In the genomic region with DNA sequence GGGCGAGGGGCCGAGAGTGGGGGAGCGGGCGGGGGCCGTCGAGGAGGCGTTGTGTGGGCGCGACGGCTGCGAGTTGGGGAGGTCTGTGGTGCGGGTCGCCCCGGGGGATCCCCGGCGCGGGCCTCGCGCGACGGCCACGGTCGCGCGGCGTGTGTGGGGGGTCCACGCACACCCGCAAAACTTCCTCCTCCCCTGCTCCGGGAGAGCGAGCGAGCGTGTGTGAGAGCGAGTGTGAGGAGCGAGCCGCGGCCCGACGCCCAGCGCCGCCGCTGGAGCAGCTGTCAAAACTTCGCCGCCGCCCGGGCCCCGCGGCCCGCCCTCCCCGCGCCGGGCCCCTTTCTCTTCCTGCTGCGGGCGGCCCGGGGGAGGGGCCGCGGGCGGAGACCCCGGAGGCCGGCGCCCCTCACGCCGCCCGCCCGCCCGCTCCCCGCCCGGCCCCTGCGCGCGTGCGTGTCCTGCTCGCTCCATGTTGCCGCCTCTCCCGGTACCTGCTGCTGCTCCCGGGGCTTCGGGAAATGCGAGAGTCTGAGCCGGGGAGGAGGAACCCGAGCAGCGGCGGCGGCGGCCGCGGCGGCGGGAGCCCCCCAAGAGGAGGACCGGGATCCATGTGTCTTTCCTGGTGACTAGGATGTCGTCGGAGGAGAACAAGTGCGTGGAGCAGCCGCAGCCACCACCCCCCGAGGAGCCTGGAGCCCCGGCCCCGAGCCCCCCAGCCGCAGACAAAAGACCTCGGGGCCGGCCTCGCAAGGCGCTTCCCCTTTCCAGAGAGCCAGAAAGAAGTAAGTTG, we compare ENCODE assay signal across 1 cellular context.
TF ChIP-seq lines count a peak whose summit lies in the region.

No MANE protein-coding gene starts in this region.

TF ChIP-seq in K562, 482 proteins besides CTCF, POLR2A, EP300 and RAD21 (continued from another document and continues in another):
- TF ChIP-seq GTF2E2 (tag; IDR thresholded peaks at IDR 0.05) (peak; percentile 79; the same call in 1 of the 2 replicates), CREM (IDR thresholded peaks at IDR 0.05; ENCODE audit: low read depth) (no peak), NR4A1 (CRISPR knock-in tag; IDR thresholded peaks at IDR 0.05) (peak; percentile 54), NR4A1 (tag; IDR thresholded peaks at IDR 0.05) (no peak), HMGN3 (IDR thresholded peaks at IDR 0.05; ENCODE audit: borderline replicate concordance, extremely low read depth, insufficient read length, low read depth, low read length) (no peak), ZNF668 (CRISPR knock-in tag; IDR thresholded peaks at IDR 0.05) (no peak), RBFOX2 (IDR thresholded peaks at IDR 0.05; ENCODE audit: low read depth, low read length) (peak; percentile 87), MYC (IDR thresholded peaks at IDR 0.05; ENCODE audit: low read depth, low read length) (peak; percentile 4), MYC (CRISPR knock-in tag; IDR thresholded peaks at IDR 0.05; ENCODE audit: borderline replicate concordance, low read depth) (no peak), PRMT5 (CRISPR knock-in tag; IDR thresholded peaks at IDR 0.05) (0 out of 2 replicates have a peak, but pooled peaks have one; percentile 47), TAL1 (IDR thresholded peaks at IDR 0.05) (no peak), TEAD4 (IDR thresholded peaks at IDR 0.05; ENCODE audit: low read length) (no peak), TEAD4 (CRISPR knock-in tag; IDR thresholded peaks at IDR 0.05; ENCODE audit: borderline replicate concordance) (no peak), CHD1 (IDR thresholded peaks at IDR 0.05; ENCODE audit: low read length) (peak; percentile 76), BCL6 (CRISPR knock-in tag; IDR thresholded peaks at IDR 0.05) (no peak), SUPT5H (IDR thresholded peaks at IDR 0.05) (peak; percentile 60; the same call in 1 of the 2 replicates), ZKSCAN8 (CRISPR knock-in tag; IDR thresholded peaks at IDR 0.05) (no peak), ZNF212 (CRISPR knock-in tag; IDR thresholded peaks at IDR 0.05) (0 out of 2 replicates have a peak, but pooled peaks have one; percentile 77), CBX5 (IDR thresholded peaks at IDR 0.05; ENCODE audit: borderline replicate concordance, low read depth) (no peak), ZNF165 (CRISPR knock-in tag; IDR thresholded peaks at IDR 0.05; ENCODE audit: borderline replicate concordance) (0 out of 2 replicates have a peak, but pooled peaks have one; percentile 22), SIN3A (IDR thresholded peaks at IDR 0.05; ENCODE audit: borderline replicate concordance in 2 of 2, control insufficient read depth in 1 of 2, low read depth in 2 of 2, low read length in 2 of 2) (peak; percentile 73 to 91; a peak in 3 of 4 replicates), PHTF2 (CRISPR knock-in tag; IDR thresholded peaks at IDR 0.05) (no peak), KDM5B (IDR thresholded peaks at IDR 0.05; ENCODE audit: insufficient replicate concordance, low read depth, low read length) (peak; percentile 62), RBM22 (IDR thresholded peaks at IDR 0.05; ENCODE audit: low read depth, low read length, poor library complexity, severe bottlenecking) (no peak), ELF1 (tag; IDR thresholded peaks at IDR 0.05) (peak; percentile 50), HDAC1 (IDR thresholded peaks at IDR 0.05) (peak in 1 of 2 experiments; percentile 46; a peak in 1 of 4 replicates), CXXC5 (CRISPR knock-in tag; IDR thresholded peaks at IDR 0.05) (peak; percentile 86), THRAP3 (IDR thresholded peaks at IDR 0.05; ENCODE audit: borderline replicate concordance) (no peak), LEF1 (IDR thresholded peaks at IDR 0.05) (no peak), FUS (optimal IDR thresholded peaks at IDR 0.05; ENCODE audit: low read depth, low read length) (peak; percentile 27), ZSCAN32 (CRISPR knock-in tag; IDR thresholded peaks at IDR 0.05) (peak; percentile 72)
- TF ChIP-seq, protein P1, sequence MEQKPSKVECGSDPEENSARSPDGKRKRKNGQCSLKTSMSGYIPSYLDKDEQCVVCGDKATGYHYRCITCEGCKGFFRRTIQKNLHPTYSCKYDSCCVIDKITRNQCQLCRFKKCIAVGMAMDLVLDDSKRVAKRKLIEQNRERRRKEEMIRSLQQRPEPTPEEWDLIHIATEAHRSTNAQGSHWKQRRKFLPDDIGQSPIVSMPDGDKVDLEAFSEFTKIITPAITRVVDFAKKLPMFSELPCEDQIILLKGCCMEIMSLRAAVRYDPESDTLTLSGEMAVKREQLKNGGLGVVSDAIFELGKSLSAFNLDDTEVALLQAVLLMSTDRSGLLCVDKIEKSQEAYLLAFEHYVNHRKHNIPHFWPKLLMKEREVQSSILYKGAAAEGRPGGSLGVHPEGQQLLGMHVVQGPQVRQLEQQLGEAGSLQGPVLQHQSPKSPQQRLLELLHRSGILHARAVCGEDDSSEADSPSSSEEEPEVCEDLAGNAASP (IDR thresholded peaks at IDR 0.05) = no peak
- TF ChIP-seq, protein P2, sequence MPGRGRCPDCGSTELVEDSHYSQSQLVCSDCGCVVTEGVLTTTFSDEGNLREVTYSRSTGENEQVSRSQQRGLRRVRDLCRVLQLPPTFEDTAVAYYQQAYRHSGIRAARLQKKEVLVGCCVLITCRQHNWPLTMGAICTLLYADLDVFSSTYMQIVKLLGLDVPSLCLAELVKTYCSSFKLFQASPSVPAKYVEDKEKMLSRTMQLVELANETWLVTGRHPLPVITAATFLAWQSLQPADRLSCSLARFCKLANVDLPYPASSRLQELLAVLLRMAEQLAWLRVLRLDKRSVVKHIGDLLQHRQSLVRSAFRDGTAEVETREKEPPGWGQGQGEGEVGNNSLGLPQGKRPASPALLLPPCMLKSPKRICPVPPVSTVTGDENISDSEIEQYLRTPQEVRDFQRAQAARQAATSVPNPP (IDR thresholded peaks at IDR 0.05; ENCODE audit: borderline replicate concordance, insufficient read depth, insufficient read length) = no peak
- TF ChIP-seq, protein P3, sequence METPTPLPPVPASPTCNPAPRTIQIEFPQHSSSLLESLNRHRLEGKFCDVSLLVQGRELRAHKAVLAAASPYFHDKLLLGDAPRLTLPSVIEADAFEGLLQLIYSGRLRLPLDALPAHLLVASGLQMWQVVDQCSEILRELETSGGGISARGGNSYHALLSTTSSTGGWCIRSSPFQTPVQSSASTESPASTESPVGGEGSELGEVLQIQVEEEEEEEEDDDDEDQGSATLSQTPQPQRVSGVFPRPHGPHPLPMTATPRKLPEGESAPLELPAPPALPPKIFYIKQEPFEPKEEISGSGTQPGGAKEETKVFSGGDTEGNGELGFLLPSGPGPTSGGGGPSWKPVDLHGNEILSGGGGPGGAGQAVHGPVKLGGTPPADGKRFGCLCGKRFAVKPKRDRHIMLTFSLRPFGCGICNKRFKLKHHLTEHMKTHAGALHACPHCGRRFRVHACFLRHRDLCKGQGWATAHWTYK (CRISPR knock-in tag; IDR thresholded peaks at IDR 0.05) = peak; percentile 42; the same call in 1 of the 2 replicates
- TF ChIP-seq, protein P4, sequence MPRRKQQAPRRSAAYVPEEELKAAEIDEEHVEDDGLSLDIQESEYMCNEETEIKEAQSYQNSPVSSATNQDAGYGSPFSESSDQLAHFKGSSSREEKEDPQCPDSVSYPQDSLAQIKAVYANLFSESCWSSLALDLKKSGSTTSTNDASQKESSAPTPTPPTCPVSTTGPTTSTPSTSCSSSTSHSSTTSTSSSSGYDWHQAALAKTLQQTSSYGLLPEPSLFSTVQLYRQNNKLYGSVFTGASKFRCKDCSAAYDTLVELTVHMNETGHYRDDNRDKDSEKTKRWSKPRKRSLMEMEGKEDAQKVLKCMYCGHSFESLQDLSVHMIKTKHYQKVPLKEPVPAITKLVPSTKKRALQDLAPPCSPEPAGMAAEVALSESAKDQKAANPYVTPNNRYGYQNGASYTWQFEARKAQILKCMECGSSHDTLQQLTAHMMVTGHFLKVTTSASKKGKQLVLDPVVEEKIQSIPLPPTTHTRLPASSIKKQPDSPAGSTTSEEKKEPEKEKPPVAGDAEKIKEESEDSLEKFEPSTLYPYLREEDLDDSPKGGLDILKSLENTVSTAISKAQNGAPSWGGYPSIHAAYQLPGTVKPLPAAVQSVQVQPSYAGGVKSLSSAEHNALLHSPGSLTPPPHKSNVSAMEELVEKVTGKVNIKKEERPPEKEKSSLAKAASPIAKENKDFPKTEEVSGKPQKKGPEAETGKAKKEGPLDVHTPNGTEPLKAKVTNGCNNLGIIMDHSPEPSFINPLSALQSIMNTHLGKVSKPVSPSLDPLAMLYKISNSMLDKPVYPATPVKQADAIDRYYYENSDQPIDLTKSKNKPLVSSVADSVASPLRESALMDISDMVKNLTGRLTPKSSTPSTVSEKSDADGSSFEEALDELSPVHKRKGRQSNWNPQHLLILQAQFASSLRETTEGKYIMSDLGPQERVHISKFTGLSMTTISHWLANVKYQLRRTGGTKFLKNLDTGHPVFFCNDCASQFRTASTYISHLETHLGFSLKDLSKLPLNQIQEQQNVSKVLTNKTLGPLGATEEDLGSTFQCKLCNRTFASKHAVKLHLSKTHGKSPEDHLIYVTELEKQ (CRISPR knock-in tag; IDR thresholded peaks at IDR 0.05) = no peak
- TF ChIP-seq, protein P5, sequence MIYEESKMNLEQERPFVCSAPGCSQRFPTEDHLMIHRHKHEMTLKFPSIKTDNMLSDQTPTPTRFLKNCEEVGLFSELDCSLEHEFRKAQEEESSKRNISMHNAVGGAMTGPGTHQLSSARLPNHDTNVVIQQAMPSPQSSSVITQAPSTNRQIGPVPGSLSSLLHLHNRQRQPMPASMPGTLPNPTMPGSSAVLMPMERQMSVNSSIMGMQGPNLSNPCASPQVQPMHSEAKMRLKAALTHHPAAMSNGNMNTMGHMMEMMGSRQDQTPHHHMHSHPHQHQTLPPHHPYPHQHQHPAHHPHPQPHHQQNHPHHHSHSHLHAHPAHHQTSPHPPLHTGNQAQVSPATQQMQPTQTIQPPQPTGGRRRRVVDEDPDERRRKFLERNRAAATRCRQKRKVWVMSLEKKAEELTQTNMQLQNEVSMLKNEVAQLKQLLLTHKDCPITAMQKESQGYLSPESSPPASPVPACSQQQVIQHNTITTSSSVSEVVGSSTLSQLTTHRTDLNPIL (CRISPR knock-in tag; IDR thresholded peaks at IDR 0.05) = no peak
- TF ChIP-seq, protein P6, sequence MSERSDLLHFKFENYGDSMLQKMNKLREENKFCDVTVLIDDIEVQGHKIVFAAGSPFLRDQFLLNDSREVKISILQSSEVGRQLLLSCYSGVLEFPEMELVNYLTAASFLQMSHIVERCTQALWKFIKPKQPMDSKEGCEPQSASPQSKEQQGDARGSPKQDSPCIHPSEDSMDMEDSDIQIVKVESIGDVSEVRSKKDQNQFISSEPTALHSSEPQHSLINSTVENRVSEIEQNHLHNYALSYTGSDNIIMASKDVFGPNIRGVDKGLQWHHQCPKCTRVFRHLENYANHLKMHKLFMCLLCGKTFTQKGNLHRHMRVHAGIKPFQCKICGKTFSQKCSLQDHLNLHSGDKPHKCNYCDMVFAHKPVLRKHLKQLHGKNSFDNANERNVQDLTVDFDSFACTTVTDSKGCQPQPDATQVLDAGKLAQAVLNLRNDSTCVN (CRISPR knock-in tag; IDR thresholded peaks at IDR 0.05) = 0 out of 2 replicates have a peak, but pooled peaks have one; percentile 63
- TF ChIP-seq, protein P7, sequence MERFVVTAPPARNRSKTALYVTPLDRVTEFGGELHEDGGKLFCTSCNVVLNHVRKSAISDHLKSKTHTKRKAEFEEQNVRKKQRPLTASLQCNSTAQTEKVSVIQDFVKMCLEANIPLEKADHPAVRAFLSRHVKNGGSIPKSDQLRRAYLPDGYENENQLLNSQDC (CRISPR knock-in tag; IDR thresholded peaks at IDR 0.05) = peak; percentile 68; the same call in 1 of the 2 replicates
- TF ChIP-seq, protein P8, sequence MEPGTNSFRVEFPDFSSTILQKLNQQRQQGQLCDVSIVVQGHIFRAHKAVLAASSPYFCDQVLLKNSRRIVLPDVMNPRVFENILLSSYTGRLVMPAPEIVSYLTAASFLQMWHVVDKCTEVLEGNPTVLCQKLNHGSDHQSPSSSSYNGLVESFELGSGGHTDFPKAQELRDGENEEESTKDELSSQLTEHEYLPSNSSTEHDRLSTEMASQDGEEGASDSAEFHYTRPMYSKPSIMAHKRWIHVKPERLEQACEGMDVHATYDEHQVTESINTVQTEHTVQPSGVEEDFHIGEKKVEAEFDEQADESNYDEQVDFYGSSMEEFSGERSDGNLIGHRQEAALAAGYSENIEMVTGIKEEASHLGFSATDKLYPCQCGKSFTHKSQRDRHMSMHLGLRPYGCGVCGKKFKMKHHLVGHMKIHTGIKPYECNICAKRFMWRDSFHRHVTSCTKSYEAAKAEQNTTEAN (CRISPR knock-in tag; IDR thresholded peaks at IDR 0.05) = no peak
- TF ChIP-seq, protein P9, sequence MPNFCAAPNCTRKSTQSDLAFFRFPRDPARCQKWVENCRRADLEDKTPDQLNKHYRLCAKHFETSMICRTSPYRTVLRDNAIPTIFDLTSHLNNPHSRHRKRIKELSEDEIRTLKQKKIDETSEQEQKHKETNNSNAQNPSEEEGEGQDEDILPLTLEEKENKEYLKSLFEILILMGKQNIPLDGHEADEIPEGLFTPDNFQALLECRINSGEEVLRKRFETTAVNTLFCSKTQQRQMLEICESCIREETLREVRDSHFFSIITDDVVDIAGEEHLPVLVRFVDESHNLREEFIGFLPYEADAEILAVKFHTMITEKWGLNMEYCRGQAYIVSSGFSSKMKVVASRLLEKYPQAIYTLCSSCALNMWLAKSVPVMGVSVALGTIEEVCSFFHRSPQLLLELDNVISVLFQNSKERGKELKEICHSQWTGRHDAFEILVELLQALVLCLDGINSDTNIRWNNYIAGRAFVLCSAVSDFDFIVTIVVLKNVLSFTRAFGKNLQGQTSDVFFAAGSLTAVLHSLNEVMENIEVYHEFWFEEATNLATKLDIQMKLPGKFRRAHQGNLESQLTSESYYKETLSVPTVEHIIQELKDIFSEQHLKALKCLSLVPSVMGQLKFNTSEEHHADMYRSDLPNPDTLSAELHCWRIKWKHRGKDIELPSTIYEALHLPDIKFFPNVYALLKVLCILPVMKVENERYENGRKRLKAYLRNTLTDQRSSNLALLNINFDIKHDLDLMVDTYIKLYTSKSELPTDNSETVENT (CRISPR knock-in tag; IDR thresholded peaks at IDR 0.05) = peak; percentile 94
- TF ChIP-seq, protein P10, sequence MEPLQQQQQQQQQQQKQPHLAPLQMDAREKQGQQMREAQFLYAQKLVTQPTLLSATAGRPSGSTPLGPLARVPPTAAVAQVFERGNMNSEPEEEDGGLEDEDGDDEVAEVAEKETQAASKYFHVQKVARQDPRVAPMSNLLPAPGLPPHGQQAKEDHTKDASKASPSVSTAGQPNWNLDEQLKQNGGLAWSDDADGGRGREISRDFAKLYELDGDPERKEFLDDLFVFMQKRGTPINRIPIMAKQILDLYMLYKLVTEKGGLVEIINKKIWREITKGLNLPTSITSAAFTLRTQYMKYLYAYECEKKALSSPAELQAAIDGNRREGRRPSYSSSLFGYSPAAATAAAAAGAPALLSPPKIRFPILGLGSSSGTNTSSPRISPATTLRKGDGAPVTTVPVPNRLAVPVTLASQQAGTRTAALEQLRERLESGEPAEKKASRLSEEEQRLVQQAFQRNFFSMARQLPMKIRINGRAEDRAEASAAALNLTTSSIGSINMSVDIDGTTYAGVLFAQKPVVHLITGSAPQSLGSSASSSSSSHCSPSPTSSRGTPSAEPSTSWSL (CRISPR knock-in tag; IDR thresholded peaks at IDR 0.05; ENCODE audit: borderline replicate concordance) = no peak
